ENCODE assay signal across 9 cellular contexts in genomic region chr3:125211523-125212095, GRCh38. TPM values are rescaled to one million over a fixed set of nuclear protein-coding genes. Genes with fewer than 3 reads are reported as not detected.
DNase-seq lines count a peak whose midpoint lies in the region; ATAC-seq and TF ChIP-seq lines count a peak whose summit lies in the region.
"Had no signal": no experiment of that assay in that cellular context is flagged by ENCODE, and none has a peak within 500 bp of the region (broad histone marks: within the 10 kb centered on the region; RNA-seq: fewer than 3 reads in every experiment).

No MANE protein-coding gene starts in this region.

- no peak for TF ChIP-seq CTCF in mammary epithelial cell (conservative IDR thresholded peaks at IDR 0.05 in 1 of 2, IDR thresholded peaks at IDR 0.05 in 1 of 2; ENCODE audit: extremely low read depth in 1 of 2, insufficient read depth in 1 of 2, low read depth in 1 of 2, low read length in 2 of 2)
- no peak for TF ChIP-seq CTCF in lung (IDR thresholded peaks at IDR 0.05; ENCODE audit: control extremely low read depth, extremely low read depth)
- TF ChIP-seq CTCF in suprapubic skin (IDR thresholded peaks at IDR 0.05): no peak

- H3K4me3 ChIP-seq in mammary epithelial cell (replicated peaks in 1 of 3; ENCODE audit: insufficient read depth in 1 of 3, low read depth in 2 of 3, low read length in 3 of 3): peak overlapping the region; percentile 40 to 54 (median 44)
- peak overlapping the region; percentile 39 for H3K4me3 ChIP-seq in lung
- H3K4me3 ChIP-seq in suprapubic skin: peak overlapping the region; percentile 63

- no peaks in the 10 kb centered on the region for H4K20me1 ChIP-seq in mammary epithelial cell (ENCODE audit: insufficient read depth, low read length)

- H3K4me2 ChIP-seq in mammary epithelial cell (ENCODE audit: insufficient read depth, low read depth, low read length): peak overlapping the region; percentile 94

- TF ChIP-seq EP300 in suprapubic skin (IDR thresholded peaks at IDR 0.05): no peak

- BruUV-seq in mammary epithelial cell (replicated peaks; lab: Mats Ljungman, UMichigan): no TSS peak

- peak overlapping the region; percentile 96 for H2AFZ ChIP-seq in mammary epithelial cell (ENCODE audit: low read depth, low read length)

- no peak overlapping the region for H3K27ac ChIP-seq in mammary epithelial cell (ENCODE audit: insufficient read depth, low read depth, low read length)
- H3K27ac ChIP-seq in lung (ENCODE audit: low read depth in 1 of 2, low read length in 1 of 2): no peak overlapping the region
- no peak overlapping the region for H3K27ac ChIP-seq in suprapubic skin

- intact Hi-C loops in activated naive CD4-positive, alpha-beta T cell treated with anti-CD3 and anti-CD28 coated beads for 36 hours (cut with micrococcal nuclease): loop anchor here (5.0 kb wide), 1 partner anchor 226 kb away; no protein-coding TSS in a partner anchor
- intact Hi-C loops in mammary epithelial cell (cut with micrococcal nuclease): loop anchor here (5.0 to 10.0 kb wide), 2 partner anchors 163 to 226 kb away; partner anchors contain the start of gene ZNF148

- peaks cover 14% of the 10 kb centered on the region for H3K4me1 Mint-ChIP-seq in activated naive CD4-positive, alpha-beta T cell treated with anti-CD3 and anti-CD28 coated beads for 36 hours (ENCODE audit: low read depth)

- TF ChIP-seq POLR2A in suprapubic skin (IDR thresholded peaks at IDR 0.05): no peak

- peak; percentile 39 for ATAC-seq in lung (ENCODE audit: insufficient read depth, low FRiP score)

- WGBS in mammary epithelial cell (ENCODE audit: low coverage, missing lambda C conversion rate): 97% methylated on average over 3 of the region's 11 CpGs
- WGBS in lung, 2 donors: 65 to 79% methylated on average over 10 to 11 of the region's 11 CpGs
- WGBS in suprapubic skin: 74% methylated on average over 11 of the region's 11 CpGs

- in situ Hi-C loops in mammary epithelial cell (cut with MboI; ENCODE audit: low sequenced_read_pairs in 2 of 2): no loop called here

- H3K4me1 ChIP-seq in mammary epithelial cell (ENCODE audit: insufficient read depth, low read length): peaks cover 10% of the 10 kb centered on the region
- H3K4me1 ChIP-seq in lung (ENCODE audit: control insufficient read depth in 2 of 2, insufficient read depth in 2 of 2, low read length in 2 of 2): peaks cover 0 to 3% of the 10 kb centered on the region in 2 donors
- peaks cover 18% of the 10 kb centered on the region for H3K4me1 ChIP-seq in suprapubic skin

- H3K9ac ChIP-seq in mammary epithelial cell (ENCODE audit: insufficient read depth, low read length): no peak overlapping the region

- DNase-seq in activated naive CD4-positive, alpha-beta T cell treated with anti-CD3 and anti-CD28 coated beads for 36 hours: no peak
- no peak for DNase-seq in activated naive CD4-positive, alpha-beta T cell treated with anti-CD3 and anti-CD28 coated beads, Interleukin-2, amount 50 U/mL, for 16 hours
- DNase-seq in mammary epithelial cell: no peak
- no peak for DNase-seq in lung (ENCODE audit: low spot score)
- DNase-seq in suprapubic skin (ENCODE audit: low spot score in 2 of 2): no peak
- DNase-seq in activated CD8-positive, alpha-beta memory T cell treated with anti-CD3 and anti-CD28 coated beads, Interleukin-2, amount 50 U/mL, for 4 hours: no peak
- no peak for DNase-seq in SW480 (ENCODE audit: low spot score)
- no peak for DNase-seq in NCI-H524 treated with DMSO at 0.1 percent for 48 hours (lab: John Stamatoyannopoulos, UW)
- DNase-seq: AML-193 had no signal

- H3K27me3 Mint-ChIP-seq in activated naive CD4-positive, alpha-beta T cell treated with anti-CD3 and anti-CD28 coated beads for 36 hours (ENCODE audit: low read depth): peaks cover 41% of the 10 kb centered on the region

- H3K36me3 ChIP-seq in mammary epithelial cell (ENCODE audit: insufficient read depth, low read length) (no peaks in the 10 kb centered on the region), lung (ENCODE audit: control insufficient read depth in 2 of 2, insufficient read depth in 2 of 2, low read length in 2 of 2) (no peaks in the 10 kb centered on the region), suprapubic skin (no peaks in the 10 kb centered on the region)

- CTCF ChIA-PET in activated naive CD4-positive, alpha-beta T cell treated with anti-CD3 and anti-CD28 coated beads for 36 hours (lab: Charles Lee): no interaction called here
- CTCF ChIA-PET in mammary epithelial cell (lab: Charles Lee; ENCODE audit: low non-redundant PET): no interaction called here

- dilution Hi-C loops in mammary epithelial cell (cut with HindIII; ENCODE audit: low sequenced_read_pairs): no loop called here

- no peak overlapping the region for H3K27ac Mint-ChIP-seq in activated naive CD4-positive, alpha-beta T cell treated with anti-CD3 and anti-CD28 coated beads for 36 hours

- H3K27me3 ChIP-seq in mammary epithelial cell (ENCODE audit: insufficient read depth, low read length) (no peaks in the 10 kb centered on the region), lung (ENCODE audit: control insufficient read depth, insufficient read depth) (no peaks in the 10 kb centered on the region), suprapubic skin (peaks cover 27% of the 10 kb centered on the region)

- H3K36me3 Mint-ChIP-seq in activated naive CD4-positive, alpha-beta T cell treated with anti-CD3 and anti-CD28 coated beads for 36 hours (ENCODE audit: low read depth): no peaks in the 10 kb centered on the region

- no peaks in the 10 kb centered on the region for H3K9me3 ChIP-seq in mammary epithelial cell (replicated peaks; ENCODE audit: insufficient read depth, low read length)
- H3K9me3 ChIP-seq in lung (ENCODE audit: control insufficient read depth in 2 of 2, insufficient read depth in 1 of 2, low read length in 1 of 2): no peaks in the 10 kb centered on the region
- no peaks in the 10 kb centered on the region for H3K9me3 ChIP-seq in suprapubic skin

- H3K79me2 ChIP-seq in mammary epithelial cell (ENCODE audit: insufficient read depth, low read length): no peaks in the 10 kb centered on the region

- peak overlapping the region; percentile 38 for H3K4me3 Mint-ChIP-seq in activated naive CD4-positive, alpha-beta T cell treated with anti-CD3 and anti-CD28 coated beads for 36 hours

- no peaks in the 10 kb centered on the region for H3K9me3 Mint-ChIP-seq in activated naive CD4-positive, alpha-beta T cell treated with anti-CD3 and anti-CD28 coated beads for 36 hours

RNA-seq across cellular contexts. Expression of gene SLC12A8, which starts 0.9 kb away (rescaled TPM):
- total RNA-seq in activated naive CD4-positive, alpha-beta T cell treated with anti-CD3 and anti-CD28 coated beads for 36 hours: 1 to 10 TPM; 1.1 TPM
- 10 to 100 TPM; 12.5 to 24.8 TPM for total RNA-seq in mammary epithelial cell
- polyA plus RNA-seq in mammary epithelial cell: 7.5 TPM
- polyA minus RNA-seq in mammary epithelial cell: 10.9 TPM
- total RNA-seq in lung: 1 to 10 TPM; 5.9 to 9.8 TPM
- 1 to 10 TPM; 3.1 to 5.7 TPM for polyA plus RNA-seq in lung
- total RNA-seq in suprapubic skin: 1 to 10 TPM; 2.5 to 5.8 (median 4.4) TPM
